Comparison of ENCODE assay signal across 1 cellular context in the genomic region with DNA sequence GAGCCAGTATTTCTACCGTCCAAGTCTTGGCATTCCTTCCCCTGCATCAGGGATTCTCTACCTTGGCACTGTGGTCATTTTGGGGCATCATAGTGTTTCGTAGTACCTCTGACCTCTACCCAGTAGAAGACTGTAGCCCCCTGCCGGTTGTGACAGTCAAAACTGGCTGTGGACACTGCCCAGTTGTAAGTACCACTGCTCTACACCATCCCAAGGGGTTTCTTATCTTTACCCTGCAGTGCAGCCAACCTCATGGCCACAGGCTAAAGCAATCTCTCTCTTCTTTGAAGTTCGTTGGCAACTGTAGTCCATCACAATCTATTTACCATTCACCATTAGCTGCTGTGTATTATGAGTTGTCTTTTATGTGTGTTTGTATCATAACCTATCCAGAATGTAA.
TF ChIP-seq lines count a peak whose summit lies in the region.

No MANE protein-coding gene starts in this region.

TF ChIP-seq in HepG2, 621 proteins besides CTCF, POLR2A, EP300 and RAD21:
- TF ChIP-seq, protein P1, sequence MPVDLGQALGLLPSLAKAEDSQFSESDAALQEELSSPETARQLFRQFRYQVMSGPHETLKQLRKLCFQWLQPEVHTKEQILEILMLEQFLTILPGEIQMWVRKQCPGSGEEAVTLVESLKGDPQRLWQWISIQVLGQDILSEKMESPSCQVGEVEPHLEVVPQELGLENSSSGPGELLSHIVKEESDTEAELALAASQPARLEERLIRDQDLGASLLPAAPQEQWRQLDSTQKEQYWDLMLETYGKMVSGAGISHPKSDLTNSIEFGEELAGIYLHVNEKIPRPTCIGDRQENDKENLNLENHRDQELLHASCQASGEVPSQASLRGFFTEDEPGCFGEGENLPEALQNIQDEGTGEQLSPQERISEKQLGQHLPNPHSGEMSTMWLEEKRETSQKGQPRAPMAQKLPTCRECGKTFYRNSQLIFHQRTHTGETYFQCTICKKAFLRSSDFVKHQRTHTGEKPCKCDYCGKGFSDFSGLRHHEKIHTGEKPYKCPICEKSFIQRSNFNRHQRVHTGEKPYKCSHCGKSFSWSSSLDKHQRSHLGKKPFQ (CRISPR knock-in tag; IDR thresholded peaks at IDR 0.05; ENCODE audit: insufficient replicate concordance): no peak
- peak; percentile 42; the same call in 1 of the 2 replicates for TF ChIP-seq STAG1 (CRISPR knock-in tag; IDR thresholded peaks at IDR 0.05)
